1 cellular context compared by ENCODE assay signal in the genomic region with DNA sequence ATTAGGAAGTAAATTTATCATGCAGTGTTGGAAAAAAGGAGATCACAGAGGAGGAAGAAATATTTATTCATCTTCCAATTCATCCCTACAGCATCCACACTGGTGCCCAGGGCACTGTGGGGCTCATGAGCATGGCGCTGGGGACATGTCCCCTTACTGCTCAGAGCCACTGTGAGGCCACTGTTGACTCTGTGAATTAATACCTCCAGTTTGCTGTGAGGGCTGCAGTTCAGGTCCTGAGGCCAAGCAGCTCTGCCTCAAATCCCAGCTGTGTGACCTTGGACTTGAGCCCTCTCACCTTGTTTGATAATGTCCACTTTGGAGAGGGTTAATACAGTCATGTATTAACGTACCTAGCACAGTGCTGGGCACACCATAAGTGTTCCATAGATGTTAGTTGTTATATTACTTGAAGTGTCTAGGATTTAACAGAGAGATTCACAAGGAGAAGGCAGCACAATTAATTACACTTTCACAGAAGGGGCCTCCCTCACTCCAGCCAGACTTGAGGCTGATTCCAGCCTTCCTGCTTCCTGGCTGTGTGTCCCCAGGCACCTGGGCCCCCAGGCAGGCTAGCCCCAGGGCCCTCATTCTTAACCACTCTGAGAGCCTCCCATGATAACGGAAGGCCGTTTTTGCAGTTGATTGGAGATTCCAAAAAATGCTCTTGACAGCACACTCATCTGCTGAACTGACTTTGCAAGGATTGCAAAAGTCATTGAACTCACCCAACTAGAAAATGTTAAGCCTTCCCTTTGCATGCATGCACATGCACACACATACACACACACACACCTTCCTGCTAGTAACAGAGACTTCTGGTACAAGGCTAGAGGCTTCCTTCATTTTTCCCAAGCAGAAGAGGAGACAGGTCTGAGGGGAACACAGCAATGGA.
TF ChIP-seq lines count a peak whose summit lies in the region.

No MANE protein-coding gene starts in this region.

TF ChIP-seq in A549, 52 proteins besides CTCF, POLR2A, EP300 and RAD21:
- TF ChIP-seq JUN (IDR thresholded peaks at IDR 0.05) = no peak
- TF ChIP-seq, protein P1, sequence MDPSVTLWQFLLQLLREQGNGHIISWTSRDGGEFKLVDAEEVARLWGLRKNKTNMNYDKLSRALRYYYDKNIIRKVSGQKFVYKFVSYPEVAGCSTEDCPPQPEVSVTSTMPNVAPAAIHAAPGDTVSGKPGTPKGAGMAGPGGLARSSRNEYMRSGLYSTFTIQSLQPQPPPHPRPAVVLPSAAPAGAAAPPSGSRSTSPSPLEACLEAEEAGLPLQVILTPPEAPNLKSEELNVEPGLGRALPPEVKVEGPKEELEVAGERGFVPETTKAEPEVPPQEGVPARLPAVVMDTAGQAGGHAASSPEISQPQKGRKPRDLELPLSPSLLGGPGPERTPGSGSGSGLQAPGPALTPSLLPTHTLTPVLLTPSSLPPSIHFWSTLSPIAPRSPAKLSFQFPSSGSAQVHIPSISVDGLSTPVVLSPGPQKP (IDR thresholded peaks at IDR 0.05; ENCODE audit: low read depth, low read length) = no peak
- TF ChIP-seq HOXB5 (CRISPR knock-in tag; IDR thresholded peaks at IDR 0.05) = no peak
- TF ChIP-seq, protein P2, sequence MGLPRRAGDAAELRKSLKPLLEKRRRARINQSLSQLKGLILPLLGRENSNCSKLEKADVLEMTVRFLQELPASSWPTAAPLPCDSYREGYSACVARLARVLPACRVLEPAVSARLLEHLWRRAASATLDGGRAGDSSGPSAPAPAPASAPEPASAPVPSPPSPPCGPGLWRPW (IDR thresholded peaks at IDR 0.05) = no peak
- TF ChIP-seq, protein P3, sequence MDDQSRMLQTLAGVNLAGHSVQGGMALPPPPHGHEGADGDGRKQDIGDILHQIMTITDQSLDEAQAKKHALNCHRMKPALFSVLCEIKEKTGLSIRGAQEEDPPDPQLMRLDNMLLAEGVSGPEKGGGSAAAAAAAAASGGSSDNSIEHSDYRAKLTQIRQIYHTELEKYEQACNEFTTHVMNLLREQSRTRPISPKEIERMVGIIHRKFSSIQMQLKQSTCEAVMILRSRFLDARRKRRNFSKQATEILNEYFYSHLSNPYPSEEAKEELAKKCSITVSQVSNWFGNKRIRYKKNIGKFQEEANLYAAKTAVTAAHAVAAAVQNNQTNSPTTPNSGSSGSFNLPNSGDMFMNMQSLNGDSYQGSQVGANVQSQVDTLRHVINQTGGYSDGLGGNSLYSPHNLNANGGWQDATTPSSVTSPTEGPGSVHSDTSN (IDR thresholded peaks at IDR 0.05) = no peak
- no peak for TF ChIP-seq RARB (CRISPR knock-in tag; IDR thresholded peaks at IDR 0.05)
- no peak for TF ChIP-seq SREBF2 (IDR thresholded peaks at IDR 0.05)
- no peak for TF ChIP-seq SMC3 (IDR thresholded peaks at IDR 0.05)
